ENCODE assay signal across 1 cellular context in genomic region chr4:54091637-54092404, GRCh38.
TF ChIP-seq lines count a peak whose summit lies in the region.

No MANE protein-coding gene starts in this region.

TF ChIP-seq in GM12878, 131 proteins besides CTCF, POLR2A, EP300 and RAD21 (continued from another document):
- TF ChIP-seq MAX (IDR thresholded peaks at IDR 0.05; ENCODE audit: low read depth, low read length) (peak; percentile 25; the same call in 1 of the 2 replicates), TCF7 (IDR thresholded peaks at IDR 0.05; ENCODE audit: borderline replicate concordance) (no peak), BHLHE40 (IDR thresholded peaks at IDR 0.05; ENCODE audit: borderline replicate concordance in 1 of 2, low read depth in 2 of 2, low read length in 1 of 2) (peak in 1 of 2 experiments; percentile 31; a peak in 1 of 4 replicates), RUNX3 (IDR thresholded peaks at IDR 0.05; ENCODE audit: low read length) (no peak), CEBPB (IDR thresholded peaks at IDR 0.05; ENCODE audit: borderline replicate concordance in 1 of 2, low read depth in 2 of 2, low read length in 2 of 2) (no peak), KAT2A (conservative IDR thresholded peaks at IDR 0.05; ENCODE audit: control insufficient read depth, low read depth, low read length) (no peak), SMARCA5 (IDR thresholded peaks at IDR 0.05) (no peak), IKZF1 (conservative IDR thresholded peaks at IDR 0.05) (peak; percentile 88), YBX1 (IDR thresholded peaks at IDR 0.05) (no peak), ZNF592 (IDR thresholded peaks at IDR 0.05) (no peak), CHD2 (IDR thresholded peaks at IDR 0.05; ENCODE audit: borderline replicate concordance, low read depth, low read length) (no peak), EGR1 (IDR thresholded peaks at IDR 0.05; ENCODE audit: borderline replicate concordance in 1 of 2, low read depth in 2 of 2, low read length in 2 of 2) (no peak), BCLAF1 (IDR thresholded peaks at IDR 0.05) (no peak)
